1 cellular context compared by ENCODE assay signal in genomic region chr4:57373971-57374370, GRCh38.
TF ChIP-seq lines count a peak whose summit lies in the region.

No MANE protein-coding gene starts in this region.

TF ChIP-seq in SK-N-SH, 30 proteins besides CTCF, POLR2A, EP300 and RAD21 (continued from another document):
- TF ChIP-seq USF2 (IDR thresholded peaks at IDR 0.05; ENCODE audit: borderline replicate concordance, low read depth, low read length), result no peak
- no peak for TF ChIP-seq FOXM1 (IDR thresholded peaks at IDR 0.05; ENCODE audit: low read depth)
- TF ChIP-seq MAX (IDR thresholded peaks at IDR 0.05; ENCODE audit: low read depth), result no peak
- TF ChIP-seq REST (IDR thresholded peaks at IDR 0.05; ENCODE audit: low read depth, low read length), result no peak
- no peak for TF ChIP-seq TEAD4 (IDR thresholded peaks at IDR 0.05; ENCODE audit: borderline replicate concordance, insufficient read depth)
- no peak for TF ChIP-seq FOSL2 (IDR thresholded peaks at IDR 0.05; ENCODE audit: borderline replicate concordance, low read depth)
- no peak for TF ChIP-seq JUND (IDR thresholded peaks at IDR 0.05)
TF ChIP-seq in SK-N-SH: peak in this region for 0.
